15 cellular contexts compared by ENCODE assay signal in the genomic region with DNA sequence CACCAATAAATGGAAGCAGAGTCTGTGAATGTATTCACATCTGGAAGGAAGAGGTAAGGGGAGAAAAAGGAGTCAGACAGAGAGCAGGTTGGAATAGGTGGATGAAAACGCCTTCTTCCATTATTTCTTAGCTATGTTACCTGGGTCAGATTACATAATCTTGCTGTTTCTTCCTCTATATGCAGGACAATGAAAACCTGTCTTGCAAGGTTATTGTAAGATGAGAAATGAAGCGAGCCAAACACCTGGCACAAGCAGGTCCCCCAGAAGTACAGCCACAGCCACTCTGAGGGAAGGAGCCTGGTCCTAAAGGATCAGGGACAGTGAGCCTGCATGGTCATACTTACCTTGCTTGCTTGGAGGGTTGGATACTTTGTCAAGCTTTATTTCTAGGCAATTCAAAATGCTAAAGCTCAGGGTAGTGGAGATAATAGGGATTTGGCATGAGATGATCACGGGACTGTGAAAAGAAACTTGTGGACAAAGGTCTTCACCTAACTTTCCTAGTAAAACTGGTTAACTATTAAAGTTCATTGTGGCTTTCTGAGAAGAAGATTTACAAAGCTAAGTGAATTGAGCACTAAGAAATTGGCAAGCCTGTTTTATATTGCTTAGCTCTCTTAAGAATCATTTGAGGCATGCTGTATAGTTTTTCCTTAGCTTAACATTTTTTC. TPM values are rescaled to one million over a fixed set of nuclear protein-coding genes. Genes with fewer than 3 reads are reported as not detected.
"Had no signal": no experiment of that assay in that cellular context is flagged by ENCODE, and none has a peak within 500 bp of the region (broad histone marks: within the 10 kb centered on the region; RNA-seq: fewer than 3 reads in every experiment).

No MANE protein-coding gene starts in this region.

- H3K4me1 Mint-ChIP-seq: stimulated activated memory B cell treated with anti-CD40 and anti-IgM and Interleukin-4, amounts not matched to agents 10 μg/mL and 1 μg/mL and 100 μg/mL, for 72 hours had no signal

- H3K36me3 ChIP-seq: esophagus muscularis mucosa, left lung, right atrium auricular region had no signal

- H3K27ac ChIP-seq: coronary artery, esophagus muscularis mucosa, left lung, right atrium auricular region, skin epidermis had no signal

- H3K4me1 ChIP-seq: esophagus muscularis mucosa, left lung, right atrium auricular region had no signal

- H3K36me3 Mint-ChIP-seq: stimulated activated memory B cell treated with anti-CD40 and anti-IgM and Interleukin-4, amounts not matched to agents 10 μg/mL and 1 μg/mL and 100 μg/mL, for 72 hours; type B pancreatic cell had no signal

- H3K27me3 Mint-ChIP-seq: stimulated activated memory B cell treated with anti-CD40 and anti-IgM and Interleukin-4, amounts not matched to agents 10 μg/mL and 1 μg/mL and 100 μg/mL, for 72 hours; type B pancreatic cell had no signal

- DNase-seq: activated CD4-positive, alpha-beta T cell treated with anti-CD3 and anti-CD28 coated beads for 48 hours; activated naive CD4-positive, alpha-beta T cell treated with anti-CD3 and anti-CD28 coated beads for 36 hours; caudate nucleus; effector memory CD8-positive, alpha-beta T cell; glutamatergic neuron; left lung; mesenchymal stem cell had no signal

- H3K4me3 Mint-ChIP-seq: activated naive CD4-positive, alpha-beta T cell treated with anti-CD3 and anti-CD28 coated beads for 36 hours; effector memory CD8-positive, alpha-beta T cell; stimulated activated memory B cell treated with anti-CD40 and anti-IgM and Interleukin-4, amounts not matched to agents 10 μg/mL and 1 μg/mL and 100 μg/mL, for 72 hours; type B pancreatic cell; WTC11 had no signal

- H3K4me3 ChIP-seq: coronary artery, esophagus muscularis mucosa, left lung, right atrium auricular region, skin epidermis had no signal

- H3K27me3 ChIP-seq: esophagus muscularis mucosa, left lung, right atrium auricular region had no signal

- H3K27ac Mint-ChIP-seq: activated naive CD4-positive, alpha-beta T cell treated with anti-CD3 and anti-CD28 coated beads for 36 hours; effector memory CD8-positive, alpha-beta T cell; stimulated activated memory B cell treated with anti-CD40 and anti-IgM and Interleukin-4, amounts not matched to agents 10 μg/mL and 1 μg/mL and 100 μg/mL, for 72 hours; type B pancreatic cell; WTC11 had no signal

RNA-seq across cellular contexts. Expression of a gene that starts 15.6 kb away (rescaled TPM):
- total RNA-seq: activated naive CD4-positive, alpha-beta T cell treated with anti-CD3 and anti-CD28 coated beads for 36 hours; SK-MEL-5 had no signal
